In the genomic region with DNA sequence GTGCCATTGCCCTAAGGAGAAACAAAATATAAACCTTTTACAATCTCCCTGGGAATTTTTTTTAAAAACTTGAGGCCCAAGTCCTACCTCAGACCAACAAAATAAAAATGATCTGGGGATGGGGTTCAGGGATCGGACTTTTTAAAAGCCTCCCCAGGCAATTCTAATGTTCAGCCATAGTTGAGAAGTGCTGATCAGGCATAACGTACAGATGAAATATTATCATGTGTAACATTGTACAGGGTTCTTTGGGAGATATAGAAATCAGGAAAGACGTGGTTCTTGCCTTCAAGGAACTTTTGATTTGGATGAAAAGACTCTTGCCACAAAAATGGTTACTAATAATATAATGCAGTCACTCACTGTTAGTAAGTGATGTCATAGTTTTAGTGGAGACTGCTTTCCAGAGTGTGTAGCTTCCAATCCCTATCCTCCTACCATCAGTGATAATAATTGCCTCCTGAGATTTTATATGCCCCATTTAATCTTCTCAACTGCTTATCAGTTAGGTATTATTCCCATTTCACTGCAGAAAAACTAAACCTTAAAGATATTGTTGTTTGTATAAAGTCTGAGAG, we compare ENCODE assay signal across 24 cellular contexts.
"Had no signal": no experiment of that assay in that cellular context is flagged by ENCODE, and none has a peak within 500 bp of the region (broad histone marks: within the 10 kb centered on the region; RNA-seq: fewer than 3 reads in every experiment).

No MANE protein-coding gene starts in this region.

- H3K27ac ChIP-seq: HL-60, PC-9, Peyer's patch, SJCRH30 had no signal

- H3K4me3 ChIP-seq: MG63, PC-9, Peyer's patch, SJCRH30 had no signal

- FAIRE-seq: HTR-8/SVneo had no signal

- H3K4me2 ChIP-seq: PC-9 had no signal

- H2AFZ ChIP-seq: PC-9 had no signal

- H3K9me3 ChIP-seq: MG63, Peyer's patch, SJCRH30 had no signal

- DNase-seq: MG63; NCI-H1092; NCI-H1105 treated with DMSO at 0.1 percent for 48 hours; NCI-H1417 treated with DMSO at 0.1 percent for 48 hours; NCI-H187; NCI-H2029; NCI-H2081 treated with DMSO at 0.1 percent for 48 hours; NCI-H2171; NCI-H226; NCI-H446; NCI-H510A; NCI-H524 treated with DMSO at 0.1 percent for 48 hours; NCI-H774; NK-92 treated with Interleukin-12 subunit alpha and Interleukin-12 subunit beta, amount 100 ng/mL, for 24 hours; OCI-M1; PC-9; Peyer's patch; SHP77 treated with DMSO at 0.1 percent for 48 hours; SJCRH30; T-helper 1 cell had no signal

- H3K36me3 ChIP-seq: MG63, Peyer's patch, SJCRH30 had no signal

- ATAC-seq: Right ventricle myocardium inferior, SK-N-SH treated with all-trans-retinoic acid at 6 μM for 48 hours had no signal

- H3K4me1 ChIP-seq: Peyer's patch, SJCRH30 had no signal

- H3K27me3 ChIP-seq: MG63, Peyer's patch, SJCRH30 had no signal
